Comparison of ENCODE assay signal across 25 cellular contexts in genomic region chr12:29510591-29511174, GRCh38. TPM values are rescaled to one million over a fixed set of nuclear protein-coding genes. Genes with fewer than 3 reads are reported as not detected.
"Had no signal": no experiment of that assay in that cellular context is flagged by ENCODE, and none has a peak within 500 bp of the region (broad histone marks: within the 10 kb centered on the region; RNA-seq: fewer than 3 reads in every experiment).

No MANE protein-coding gene starts in this region.

- FAIRE-seq: islet of Langerhans had no signal

- H3K4me3 ChIP-seq: cardiac muscle cell, hepatocyte, ovary, prostate gland, spleen, thyroid gland had no signal

- H3K27ac ChIP-seq: cardiac muscle cell, epithelial cell of prostate, hepatocyte, neutrophil, ovary, prostate gland, spleen, thyroid gland had no signal

- H3K4me2 ChIP-seq: hepatocyte had no signal

- H3K4me1 ChIP-seq: prostate gland, thyroid gland had no signal

- ATAC-seq: activated T-cell treated with anti-CD3 and anti-CD28 coated beads, Interleukin-2, amount 50 U/mL, for 72 hours; left cardiac atrium; natural killer cell treated with Interleukin-12 subunit alpha and Interleukin-12 subunit beta and Interleukin-15 and Interleukin-18, amount 100 ng/mL, for 72 hours; stimulated activated naive CD8-positive, alpha-beta T cell treated with anti-CD3 and anti-CD28 coated beads, Interleukin-15, Interleukin-2, amounts not matched to agents 100 U/mL and 50 U/mL, for 24 hours had no signal

- H3K27me3 ChIP-seq: cardiac muscle cell, hepatocyte, ovary, thyroid gland had no signal

- H2AFZ ChIP-seq: hepatocyte had no signal

- DNase-seq: activated CD4-positive, alpha-beta T cell treated with anti-CD3 and anti-CD28 coated beads for 4 hours; activated CD4-positive, alpha-beta T cell treated with anti-CD3 and anti-CD28 coated beads, Interleukin-2, amount 50 U/mL, for 48 hours; activated CD4-positive, CD25-positive, alpha-beta regulatory T cell; activated effector memory CD4-positive, alpha-beta T cell treated with Interleukin-2 at 50 U/mL for 16 hours; activated naive CD4-positive, alpha-beta T cell treated with anti-CD3 and anti-CD28 coated beads, Interleukin-2, amount 10 ng/mL, durations not matched to agents 7 days and 5 days; activated T-cell treated with anti-CD3 and anti-CD28 coated beads, Interleukin-2, amount 50 U/mL, for 72 hours; amygdala; cortex of kidney; foreskin melanocyte; glutamatergic neuron; left cardiac atrium; ovary; spleen; stimulated activated CD4-positive, alpha-beta T cell treated with anti-CD3 and anti-CD28 coated beads, Interleukin-4, amount 100 ng/mL, for 24 hours; stimulated activated naive CD8-positive, alpha-beta T cell treated with anti-CD3 and anti-CD28 coated beads, Interleukin-15, Interleukin-2, amounts not matched to agents 100 U/mL and 50 U/mL, for 24 hours; substantia nigra; thyroid gland had no signal

- H3K9me3 ChIP-seq: neutrophil, ovary, prostate gland, spleen, thyroid gland had no signal

- H3K36me3 ChIP-seq: cardiac muscle cell, neutrophil, ovary, prostate gland, thyroid gland had no signal

- H3K79me2 ChIP-seq: hepatocyte had no signal

RNA-seq across cellular contexts. Expression of gene OVCH1, which starts 13.2 kb away (rescaled TPM):
- total RNA-seq: activated T-cell treated with anti-CD3 and anti-CD28 coated beads, Interleukin-2, amount 50 U/mL, for 72 hours; cardiac muscle cell; natural killer cell treated with Interleukin-12 subunit alpha and Interleukin-12 subunit beta and Interleukin-15 and Interleukin-18, amount 100 ng/mL, for 72 hours; prostate gland had no signal
- polyA plus RNA-seq: cardiac muscle cell, hepatocyte, liver had no signal
